ENCODE assay signal across 11 cellular contexts in genomic region chr7:156948361-156948760, GRCh38. TPM values are rescaled to one million over a fixed set of nuclear protein-coding genes. Genes with fewer than 3 reads are reported as not detected.
DNase-seq lines count a peak whose midpoint lies in the region; ATAC-seq and TF ChIP-seq lines count a peak whose summit lies in the region.
"Had no signal": no experiment of that assay in that cellular context is flagged by ENCODE, and none has a peak within 500 bp of the region (broad histone marks: within the 10 kb centered on the region; RNA-seq: fewer than 3 reads in every experiment).

No MANE protein-coding gene starts in this region.

- H3K27me3 Mint-ChIP-seq in activated CD4-positive, alpha-beta T cell treated with anti-CD3 and anti-CD28 coated beads for 36 hours: peaks cover 15% of the 10 kb centered on the region

- peak overlapping the region; percentile 52 for H3K4me2 ChIP-seq in fibroblast of lung (ENCODE audit: extremely low read depth, insufficient read depth, low read length)

- H3K4me3 ChIP-seq in RWPE2 (ENCODE audit: severe bottlenecking) (peak overlapping the region; percentile 63), fibroblast of lung (replicated peaks in 1 of 4; ENCODE audit: control extremely low read depth in 1 of 4, insufficient read depth in 1 of 4, low read depth in 3 of 4, low read length in 4 of 4) (peak overlapping the region in 1 of 4 experiments; percentile 88)

- H3K79me2 ChIP-seq in fibroblast of lung (ENCODE audit: control insufficient read depth, insufficient read depth, low read length): peaks cover 35% of the 10 kb centered on the region

- no peaks in the 10 kb centered on the region for H3K27me3 ChIP-seq in RWPE2 (ENCODE audit: insufficient read depth, poor library complexity, severe bottlenecking)
- H3K27me3 ChIP-seq in fibroblast of lung (ENCODE audit: control insufficient read depth, insufficient read depth, low read length): peaks cover 5% of the 10 kb centered on the region
- H3K27me3 ChIP-seq: ovary had no signal

- no peak for ATAC-seq in activated CD4-positive, alpha-beta T cell treated with anti-CD3 and anti-CD28 coated beads for 36 hours
- no peak for ATAC-seq in RWPE2 (ENCODE audit: low read depth)
- no peak for ATAC-seq in stimulated activated effector memory CD8-positive, alpha-beta T cell treated with anti-CD3 and anti-CD28 coated beads, Interleukin-12 subunit alpha, Interleukin-12 subunit beta, amount 100 ng/mL, for 72 hours
- ATAC-seq: A549 had no signal

- H3K36me3 Mint-ChIP-seq in activated CD4-positive, alpha-beta T cell treated with anti-CD3 and anti-CD28 coated beads for 36 hours (ENCODE audit: low read depth): peaks cover 27% of the 10 kb centered on the region
- peaks cover 29% of the 10 kb centered on the region for H3K36me3 Mint-ChIP-seq in stimulated activated effector memory CD8-positive, alpha-beta T cell treated with anti-CD3 and anti-CD28 coated beads, Interleukin-12 subunit alpha, Interleukin-12 subunit beta, amount 100 ng/mL, for 72 hours

- peaks cover 21% of the 10 kb centered on the region for H3K4me1 Mint-ChIP-seq in activated CD4-positive, alpha-beta T cell treated with anti-CD3 and anti-CD28 coated beads for 36 hours
- peaks cover 28% of the 10 kb centered on the region for H3K4me1 Mint-ChIP-seq in stimulated activated effector memory CD8-positive, alpha-beta T cell treated with anti-CD3 and anti-CD28 coated beads, Interleukin-12 subunit alpha, Interleukin-12 subunit beta, amount 100 ng/mL, for 72 hours

- peak overlapping the region; percentile 79 for H2AFZ ChIP-seq in fibroblast of lung (ENCODE audit: low read length)

- H4K20me1 ChIP-seq in fibroblast of lung (ENCODE audit: control insufficient read depth, extremely low read depth, insufficient read depth, low read length): no peaks in the 10 kb centered on the region

- H3K9me3 ChIP-seq in RWPE2 (ENCODE audit: severe bottlenecking) (no peaks in the 10 kb centered on the region), fibroblast of lung (ENCODE audit: control insufficient read depth, insufficient read depth, low read depth, low read length) (no peaks in the 10 kb centered on the region)
- H3K9me3 ChIP-seq: ovary had no signal

- intact Hi-C loops in activated CD4-positive, alpha-beta T cell treated with anti-CD3 and anti-CD28 coated beads for 36 hours (cut with DNase I, micrococcal nuclease): loop anchor here (2.0 to 5.0 kb wide), 3 partner anchors 41 to 302 kb away; partner anchors contain the start of gene LMBR1 (in 1 of the 2)

- no peaks in the 10 kb centered on the region for H3K9me3 Mint-ChIP-seq in activated CD4-positive, alpha-beta T cell treated with anti-CD3 and anti-CD28 coated beads for 36 hours (ENCODE audit: low read depth)
- no peaks in the 10 kb centered on the region for H3K9me3 Mint-ChIP-seq in stimulated activated effector memory CD8-positive, alpha-beta T cell treated with anti-CD3 and anti-CD28 coated beads, Interleukin-12 subunit alpha, Interleukin-12 subunit beta, amount 100 ng/mL, for 72 hours

- no peak overlapping the region for H3K9ac ChIP-seq in fibroblast of lung (ENCODE audit: insufficient read depth, low read length)

- H3K36me3 ChIP-seq in RWPE2 (ENCODE audit: low read depth) (peaks cover 21% of the 10 kb centered on the region), fibroblast of lung (ENCODE audit: control insufficient read depth, insufficient read depth, low read length) (peaks cover 4% of the 10 kb centered on the region)
- H3K36me3 ChIP-seq: ovary had no signal

- TF ChIP-seq CTCF in RWPE2 (IDR thresholded peaks at IDR 0.05; ENCODE audit: poor library complexity, severe bottlenecking): no peak
- no peak for TF ChIP-seq CTCF in fibroblast of lung (conservative IDR thresholded peaks at IDR 0.05 in 1 of 2, IDR thresholded peaks at IDR 0.05 in 1 of 2; ENCODE audit: low read depth in 1 of 2, low read length in 2 of 2)

- no peak for DNase-seq in activated CD4-positive, alpha-beta T cell treated with anti-CD3 and anti-CD28 coated beads for 36 hours
- DNase-seq in activated CD4-positive, alpha-beta T cell treated with anti-CD3 and anti-CD28 coated beads for 4 hours: no peak
- DNase-seq in RWPE2 (ENCODE audit: low spot score) (no peak), fibroblast of lung (ENCODE audit: low read depth in 2 of 2) (no peak), AG08395 (ENCODE audit: low spot score) (no peak), GOT3 (lab: John Stamatoyannopoulos, UW) (no peak)
- no peak for DNase-seq in stimulated activated effector memory CD8-positive, alpha-beta T cell treated with anti-CD3 and anti-CD28 coated beads, Interleukin-12 subunit alpha, Interleukin-12 subunit beta, amount 100 ng/mL, for 72 hours (ENCODE audit: low spot score in 2 of 2)
- DNase-seq in effector CD8-positive, alpha-beta T cell (lab: John Stamatoyannopoulos, UW): no peak
- DNase-seq: ovary, SHP77 treated with DMSO at 0.1 percent for 48 hours had no signal

- POLR2A ChIA-PET in activated CD4-positive, alpha-beta T cell treated with anti-CD3 and anti-CD28 coated beads for 36 hours (lab: Charles Lee): interaction anchor here (0.6 kb wide), 1 partner anchor 64 kb away, joined by 3 read pairs; no protein-coding TSS in a partner anchor

- no peak overlapping the region for H3K27ac ChIP-seq in RWPE2 (ENCODE audit: poor library complexity, severe bottlenecking)
- no peak overlapping the region for H3K27ac ChIP-seq in fibroblast of lung (ENCODE audit: insufficient read depth, low read length)
- H3K27ac ChIP-seq: ovary had no signal

- H3K4me1 ChIP-seq in RWPE2 (ENCODE audit: insufficient read depth, poor library complexity, severe bottlenecking): peaks cover 8% of the 10 kb centered on the region
- peaks cover 2% of the 10 kb centered on the region for H3K4me1 ChIP-seq in fibroblast of lung (ENCODE audit: control insufficient read depth, extremely low read depth, insufficient read depth, low read length)

- CTCF ChIA-PET in activated CD4-positive, alpha-beta T cell treated with anti-CD3 and anti-CD28 coated beads for 36 hours (lab: Charles Lee): interaction anchor here (2.0 to 3.6 kb wide), 2 partner anchors 55 to 390 kb away, joined by 5 to 14 read pairs; partner anchors contain the start of gene LMBR1

- peak overlapping the region; percentile 94 for H3K4me3 Mint-ChIP-seq in activated CD4-positive, alpha-beta T cell treated with anti-CD3 and anti-CD28 coated beads for 36 hours
- H3K4me3 Mint-ChIP-seq in stimulated activated effector memory CD8-positive, alpha-beta T cell treated with anti-CD3 and anti-CD28 coated beads, Interleukin-12 subunit alpha, Interleukin-12 subunit beta, amount 100 ng/mL, for 72 hours: peak overlapping the region; percentile 100

- H3K27ac Mint-ChIP-seq in activated CD4-positive, alpha-beta T cell treated with anti-CD3 and anti-CD28 coated beads for 36 hours: no peak overlapping the region
- H3K27ac Mint-ChIP-seq in stimulated activated effector memory CD8-positive, alpha-beta T cell treated with anti-CD3 and anti-CD28 coated beads, Interleukin-12 subunit alpha, Interleukin-12 subunit beta, amount 100 ng/mL, for 72 hours: no peak overlapping the region

RNA-seq across cellular contexts. Expression of gene NOM1, which starts 1.2 kb away (rescaled TPM):
- total RNA-seq in activated CD4-positive, alpha-beta T cell treated with anti-CD3 and anti-CD28 coated beads for 36 hours: 10 to 100 TPM; 27.3 to 32.1 TPM
- total RNA-seq in fibroblast of lung: 13.9 and 14.9 TPM in 2 replicates
- 5.6 and 8.7 TPM in 2 replicates for polyA plus RNA-seq in fibroblast of lung
- 7.6 and 10.6 TPM in 2 replicates for polyA plus RNA-seq in fibroblast of lung (2012)
- polyA minus RNA-seq in fibroblast of lung (ENCODE audit: low replicate concordance): 6.2 and 10.3 TPM in 2 replicates

RNA-seq across cellular contexts. Expression of gene LMBR1, which starts 55.4 kb away (rescaled TPM):
- 10 to 100 TPM; 31.0 to 39.0 TPM for total RNA-seq in activated CD4-positive, alpha-beta T cell treated with anti-CD3 and anti-CD28 coated beads for 36 hours
- total RNA-seq in fibroblast of lung: 35.4 and 41.6 TPM in 2 replicates
- 30.1 and 30.8 TPM in 2 replicates for polyA plus RNA-seq in fibroblast of lung
- polyA plus RNA-seq in fibroblast of lung (2012): 18.8 and 19.2 TPM in 2 replicates
- 18.6 and 29.9 TPM in 2 replicates for polyA minus RNA-seq in fibroblast of lung (ENCODE audit: low replicate concordance)
